In the genomic region with DNA sequence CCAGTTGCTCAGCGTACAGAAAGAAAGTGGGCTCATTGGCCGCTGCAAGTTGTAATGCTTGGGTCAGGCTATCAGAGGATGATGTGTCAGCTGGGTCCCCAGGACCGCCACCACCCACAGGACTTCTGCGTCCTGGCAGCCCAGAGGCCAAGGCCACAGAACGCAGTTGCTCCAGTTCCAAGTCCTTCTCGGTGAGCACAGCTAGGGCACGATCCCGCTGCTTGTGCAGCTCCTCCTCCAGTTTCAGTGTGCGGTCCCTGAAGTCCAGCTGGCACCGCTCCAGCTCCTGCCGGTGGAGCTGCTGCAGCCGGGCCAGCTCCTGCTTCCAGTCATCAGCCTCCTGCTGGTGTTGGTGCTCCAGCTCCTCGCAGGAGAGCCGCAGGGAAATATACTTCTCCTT, we compare ENCODE assay signal across 1 cellular context.
A peak's percentile ranks its signal among the peaks of the same experiment; 100 is the strongest.
TF ChIP-seq lines count a peak whose summit lies in the region.

No MANE protein-coding gene starts in this region.

TF ChIP-seq in HepG2, 621 proteins besides CTCF, POLR2A, EP300 and RAD21 (continued from another document and continues in another):
- TF ChIP-seq, protein P1, sequence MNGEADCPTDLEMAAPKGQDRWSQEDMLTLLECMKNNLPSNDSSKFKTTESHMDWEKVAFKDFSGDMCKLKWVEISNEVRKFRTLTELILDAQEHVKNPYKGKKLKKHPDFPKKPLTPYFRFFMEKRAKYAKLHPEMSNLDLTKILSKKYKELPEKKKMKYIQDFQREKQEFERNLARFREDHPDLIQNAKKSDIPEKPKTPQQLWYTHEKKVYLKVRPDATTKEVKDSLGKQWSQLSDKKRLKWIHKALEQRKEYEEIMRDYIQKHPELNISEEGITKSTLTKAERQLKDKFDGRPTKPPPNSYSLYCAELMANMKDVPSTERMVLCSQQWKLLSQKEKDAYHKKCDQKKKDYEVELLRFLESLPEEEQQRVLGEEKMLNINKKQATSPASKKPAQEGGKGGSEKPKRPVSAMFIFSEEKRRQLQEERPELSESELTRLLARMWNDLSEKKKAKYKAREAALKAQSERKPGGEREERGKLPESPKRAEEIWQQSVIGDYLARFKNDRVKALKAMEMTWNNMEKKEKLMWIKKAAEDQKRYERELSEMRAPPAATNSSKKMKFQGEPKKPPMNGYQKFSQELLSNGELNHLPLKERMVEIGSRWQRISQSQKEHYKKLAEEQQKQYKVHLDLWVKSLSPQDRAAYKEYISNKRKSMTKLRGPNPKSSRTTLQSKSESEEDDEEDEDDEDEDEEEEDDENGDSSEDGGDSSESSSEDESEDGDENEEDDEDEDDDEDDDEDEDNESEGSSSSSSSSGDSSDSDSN (CRISPR knock-in tag; IDR thresholded peaks at IDR 0.05), result peak; percentile 76
- TF ChIP-seq ZNF567 (CRISPR knock-in tag; IDR thresholded peaks at IDR 0.05; ENCODE audit: borderline replicate concordance), result no peak
- no peak for TF ChIP-seq MAFF (IDR thresholded peaks at IDR 0.05; ENCODE audit: low read depth, low read length)
- TF ChIP-seq ZFP36L1 (CRISPR knock-in tag; IDR thresholded peaks at IDR 0.05), result no peak
- TF ChIP-seq, protein P2, sequence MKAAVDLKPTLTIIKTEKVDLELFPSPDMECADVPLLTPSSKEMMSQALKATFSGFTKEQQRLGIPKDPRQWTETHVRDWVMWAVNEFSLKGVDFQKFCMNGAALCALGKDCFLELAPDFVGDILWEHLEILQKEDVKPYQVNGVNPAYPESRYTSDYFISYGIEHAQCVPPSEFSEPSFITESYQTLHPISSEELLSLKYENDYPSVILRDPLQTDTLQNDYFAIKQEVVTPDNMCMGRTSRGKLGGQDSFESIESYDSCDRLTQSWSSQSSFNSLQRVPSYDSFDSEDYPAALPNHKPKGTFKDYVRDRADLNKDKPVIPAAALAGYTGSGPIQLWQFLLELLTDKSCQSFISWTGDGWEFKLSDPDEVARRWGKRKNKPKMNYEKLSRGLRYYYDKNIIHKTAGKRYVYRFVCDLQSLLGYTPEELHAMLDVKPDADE (CRISPR knock-in tag; IDR thresholded peaks at IDR 0.05), result 0 out of 2 replicates have a peak, but pooled peaks have one; percentile 37
- TF ChIP-seq, protein P3, sequence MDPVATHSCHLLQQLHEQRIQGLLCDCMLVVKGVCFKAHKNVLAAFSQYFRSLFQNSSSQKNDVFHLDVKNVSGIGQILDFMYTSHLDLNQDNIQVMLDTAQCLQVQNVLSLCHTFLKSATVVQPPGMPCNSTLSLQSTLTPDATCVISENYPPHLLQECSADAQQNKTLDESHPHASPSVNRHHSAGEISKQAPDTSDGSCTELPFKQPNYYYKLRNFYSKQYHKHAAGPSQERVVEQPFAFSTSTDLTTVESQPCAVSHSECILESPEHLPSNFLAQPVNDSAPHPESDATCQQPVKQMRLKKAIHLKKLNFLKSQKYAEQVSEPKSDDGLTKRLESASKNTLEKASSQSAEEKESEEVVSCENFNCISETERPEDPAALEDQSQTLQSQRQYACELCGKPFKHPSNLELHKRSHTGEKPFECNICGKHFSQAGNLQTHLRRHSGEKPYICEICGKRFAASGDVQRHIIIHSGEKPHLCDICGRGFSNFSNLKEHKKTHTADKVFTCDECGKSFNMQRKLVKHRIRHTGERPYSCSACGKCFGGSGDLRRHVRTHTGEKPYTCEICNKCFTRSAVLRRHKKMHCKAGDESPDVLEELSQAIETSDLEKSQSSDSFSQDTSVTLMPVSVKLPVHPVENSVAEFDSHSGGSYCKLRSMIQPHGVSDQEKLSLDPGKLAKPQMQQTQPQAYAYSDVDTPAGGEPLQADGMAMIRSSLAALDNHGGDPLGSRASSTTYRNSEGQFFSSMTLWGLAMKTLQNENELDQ (CRISPR knock-in tag; IDR thresholded peaks at IDR 0.05; ENCODE audit: borderline replicate concordance), result no peak
- no peak for TF ChIP-seq ZNF75D (CRISPR knock-in tag; IDR thresholded peaks at IDR 0.05; ENCODE audit: borderline replicate concordance)
- TF ChIP-seq ZNF235 (CRISPR knock-in tag; IDR thresholded peaks at IDR 0.05; ENCODE audit: borderline replicate concordance), result no peak
- TF ChIP-seq, protein P4, sequence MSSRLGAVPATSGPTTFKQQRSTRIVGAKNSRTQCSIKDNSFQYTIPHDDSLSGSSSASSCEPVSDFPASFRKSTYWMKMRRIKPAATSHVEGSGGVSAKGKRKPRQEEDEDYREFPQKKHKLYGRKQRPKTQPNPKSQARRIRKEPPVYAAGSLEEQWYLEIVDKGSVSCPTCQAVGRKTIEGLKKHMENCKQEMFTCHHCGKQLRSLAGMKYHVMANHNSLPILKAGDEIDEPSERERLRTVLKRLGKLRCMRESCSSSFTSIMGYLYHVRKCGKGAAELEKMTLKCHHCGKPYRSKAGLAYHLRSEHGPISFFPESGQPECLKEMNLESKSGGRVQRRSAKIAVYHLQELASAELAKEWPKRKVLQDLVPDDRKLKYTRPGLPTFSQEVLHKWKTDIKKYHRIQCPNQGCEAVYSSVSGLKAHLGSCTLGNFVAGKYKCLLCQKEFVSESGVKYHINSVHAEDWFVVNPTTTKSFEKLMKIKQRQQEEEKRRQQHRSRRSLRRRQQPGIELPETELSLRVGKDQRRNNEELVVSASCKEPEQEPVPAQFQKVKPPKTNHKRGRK (CRISPR knock-in tag; IDR thresholded peaks at IDR 0.05), result no peak
- TF ChIP-seq MXD4 (CRISPR knock-in tag; IDR thresholded peaks at IDR 0.05), result no peak
- peak; percentile 74; the same call in 1 of the 2 replicates for TF ChIP-seq ZMYM3 (CRISPR knock-in tag; IDR thresholded peaks at IDR 0.05)
- TF ChIP-seq PAF1 (CRISPR knock-in tag; IDR thresholded peaks at IDR 0.05), result no peak
- 0 out of 2 replicates have a peak, but pooled peaks have one; percentile 31 for TF ChIP-seq ZFY (CRISPR knock-in tag; IDR thresholded peaks at IDR 0.05)
- 0 out of 2 replicates have a peak, but pooled peaks have one; percentile 27 for TF ChIP-seq PHF20 (CRISPR knock-in tag; IDR thresholded peaks at IDR 0.05)
- TF ChIP-seq, protein P5, sequence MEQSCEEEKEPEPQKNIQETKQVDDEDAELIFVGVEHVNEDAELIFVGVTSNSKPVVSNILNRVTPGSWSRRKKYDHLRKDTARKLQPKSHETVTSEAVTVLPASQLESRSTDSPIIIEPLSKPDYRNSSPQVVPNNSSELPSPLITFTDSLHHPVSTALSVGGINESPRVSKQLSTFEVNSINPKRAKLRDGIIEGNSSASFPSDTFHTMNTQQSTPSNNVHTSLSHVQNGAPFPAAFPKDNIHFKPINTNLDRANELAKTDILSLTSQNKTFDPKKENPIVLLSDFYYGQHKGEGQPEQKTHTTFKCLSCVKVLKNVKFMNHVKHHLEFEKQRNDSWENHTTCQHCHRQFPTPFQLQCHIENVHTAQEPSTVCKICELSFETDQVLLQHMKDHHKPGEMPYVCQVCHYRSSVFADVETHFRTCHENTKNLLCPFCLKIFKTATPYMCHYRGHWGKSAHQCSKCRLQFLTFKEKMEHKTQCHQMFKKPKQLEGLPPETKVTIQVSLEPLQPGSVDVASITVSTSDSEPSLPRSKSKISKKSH (CRISPR knock-in tag; IDR thresholded peaks at IDR 0.05; ENCODE audit: borderline replicate concordance), result peak; percentile 38; the same call in 1 of the 2 replicates
- no peak for TF ChIP-seq ZNF260 (CRISPR knock-in tag; IDR thresholded peaks at IDR 0.05; ENCODE audit: borderline replicate concordance, low read depth)
- TF ChIP-seq ZNF124 (CRISPR knock-in tag; IDR thresholded peaks at IDR 0.05), result peak; percentile 66; the same call in 1 of the 2 replicates
- TF ChIP-seq ZNF441 (CRISPR knock-in tag; IDR thresholded peaks at IDR 0.05; ENCODE audit: borderline replicate concordance), result no peak
- TF ChIP-seq, protein P6, sequence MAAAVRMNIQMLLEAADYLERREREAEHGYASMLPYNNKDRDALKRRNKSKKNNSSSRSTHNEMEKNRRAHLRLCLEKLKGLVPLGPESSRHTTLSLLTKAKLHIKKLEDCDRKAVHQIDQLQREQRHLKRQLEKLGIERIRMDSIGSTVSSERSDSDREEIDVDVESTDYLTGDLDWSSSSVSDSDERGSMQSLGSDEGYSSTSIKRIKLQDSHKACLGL (CRISPR knock-in tag; IDR thresholded peaks at IDR 0.05), result no peak
- TF ChIP-seq, protein P7, sequence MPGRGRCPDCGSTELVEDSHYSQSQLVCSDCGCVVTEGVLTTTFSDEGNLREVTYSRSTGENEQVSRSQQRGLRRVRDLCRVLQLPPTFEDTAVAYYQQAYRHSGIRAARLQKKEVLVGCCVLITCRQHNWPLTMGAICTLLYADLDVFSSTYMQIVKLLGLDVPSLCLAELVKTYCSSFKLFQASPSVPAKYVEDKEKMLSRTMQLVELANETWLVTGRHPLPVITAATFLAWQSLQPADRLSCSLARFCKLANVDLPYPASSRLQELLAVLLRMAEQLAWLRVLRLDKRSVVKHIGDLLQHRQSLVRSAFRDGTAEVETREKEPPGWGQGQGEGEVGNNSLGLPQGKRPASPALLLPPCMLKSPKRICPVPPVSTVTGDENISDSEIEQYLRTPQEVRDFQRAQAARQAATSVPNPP (CRISPR knock-in tag; IDR thresholded peaks at IDR 0.05), result no peak
- TF ChIP-seq, protein P8, sequence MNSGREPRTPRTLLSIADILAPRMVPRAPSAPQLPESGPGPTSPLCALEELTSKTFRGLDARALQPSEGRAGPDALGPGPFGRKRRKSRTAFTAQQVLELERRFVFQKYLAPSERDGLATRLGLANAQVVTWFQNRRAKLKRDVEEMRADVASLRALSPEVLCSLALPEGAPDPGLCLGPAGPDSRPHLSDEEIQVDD (CRISPR knock-in tag; IDR thresholded peaks at IDR 0.05; ENCODE audit: borderline replicate concordance), result no peak
- TF ChIP-seq GATAD1 (CRISPR knock-in tag; IDR thresholded peaks at IDR 0.05), result peak; percentile 22; the same call in 1 of the 2 replicates
- TF ChIP-seq ZZZ3 (CRISPR knock-in tag; IDR thresholded peaks at IDR 0.05; ENCODE audit: borderline replicate concordance), result no peak
- no peak for TF ChIP-seq ZFAT (CRISPR knock-in tag; conservative IDR thresholded peaks at IDR 0.05)
- TF ChIP-seq, protein P9, sequence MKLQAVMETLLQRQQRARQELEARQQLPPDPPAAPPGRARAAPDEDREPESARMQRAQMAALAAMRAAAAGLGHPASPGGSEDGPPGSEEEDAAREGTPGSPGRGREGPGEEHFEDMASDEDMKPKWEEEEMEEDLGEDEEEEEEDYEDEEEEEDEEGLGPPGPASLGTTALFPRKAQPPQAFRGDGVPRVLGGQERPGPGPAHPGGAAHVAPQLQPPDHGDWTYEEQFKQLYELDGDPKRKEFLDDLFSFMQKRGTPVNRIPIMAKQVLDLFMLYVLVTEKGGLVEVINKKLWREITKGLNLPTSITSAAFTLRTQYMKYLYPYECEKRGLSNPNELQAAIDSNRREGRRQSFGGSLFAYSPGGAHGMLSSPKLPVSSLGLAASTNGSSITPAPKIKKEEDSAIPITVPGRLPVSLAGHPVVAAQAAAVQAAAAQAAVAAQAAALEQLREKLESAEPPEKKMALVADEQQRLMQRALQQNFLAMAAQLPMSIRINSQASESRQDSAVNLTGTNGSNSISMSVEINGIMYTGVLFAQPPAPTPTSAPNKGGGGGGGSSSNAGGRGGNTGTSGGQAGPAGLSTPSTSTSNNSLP (IDR thresholded peaks at IDR 0.05; ENCODE audit: low read depth, low read length), result no peak
- TF ChIP-seq, protein P10, sequence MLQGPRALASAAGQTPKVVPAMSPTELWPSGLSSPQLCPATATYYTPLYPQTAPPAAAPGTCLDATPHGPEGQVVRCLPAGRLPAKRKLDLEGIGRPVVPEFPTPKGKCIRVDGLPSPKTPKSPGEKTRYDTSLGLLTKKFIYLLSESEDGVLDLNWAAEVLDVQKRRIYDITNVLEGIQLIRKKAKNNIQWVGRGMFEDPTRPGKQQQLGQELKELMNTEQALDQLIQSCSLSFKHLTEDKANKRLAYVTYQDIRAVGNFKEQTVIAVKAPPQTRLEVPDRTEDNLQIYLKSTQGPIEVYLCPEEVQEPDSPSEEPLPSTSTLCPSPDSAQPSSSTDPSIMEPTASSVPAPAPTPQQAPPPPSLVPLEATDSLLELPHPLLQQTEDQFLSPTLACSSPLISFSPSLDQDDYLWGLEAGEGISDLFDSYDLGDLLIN (CRISPR knock-in tag; IDR thresholded peaks at IDR 0.05; ENCODE audit: borderline replicate concordance), result no peak
- TF ChIP-seq HDAC6 (IDR thresholded peaks at IDR 0.05; ENCODE audit: low read depth, low read length), result no peak
- no peak for TF ChIP-seq ZNF12 (CRISPR knock-in tag; IDR thresholded peaks at IDR 0.05)
- peak; percentile 24; the same call in 1 of the 2 replicates for TF ChIP-seq FOXA3 (CRISPR knock-in tag; IDR thresholded peaks at IDR 0.05)
- no peak for TF ChIP-seq KLF6 (CRISPR knock-in tag; IDR thresholded peaks at IDR 0.05)
- TF ChIP-seq ZNF232 (CRISPR knock-in tag; IDR thresholded peaks at IDR 0.05; ENCODE audit: borderline replicate concordance), result no peak
- TF ChIP-seq, protein P11, sequence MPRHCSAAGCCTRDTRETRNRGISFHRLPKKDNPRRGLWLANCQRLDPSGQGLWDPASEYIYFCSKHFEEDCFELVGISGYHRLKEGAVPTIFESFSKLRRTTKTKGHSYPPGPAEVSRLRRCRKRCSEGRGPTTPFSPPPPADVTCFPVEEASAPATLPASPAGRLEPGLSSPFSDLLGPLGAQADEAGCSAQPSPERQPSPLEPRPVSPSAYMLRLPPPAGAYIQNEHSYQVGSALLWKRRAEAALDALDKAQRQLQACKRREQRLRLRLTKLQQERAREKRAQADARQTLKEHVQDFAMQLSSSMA (CRISPR knock-in tag; IDR thresholded peaks at IDR 0.05), result no peak
- TF ChIP-seq, protein P12, sequence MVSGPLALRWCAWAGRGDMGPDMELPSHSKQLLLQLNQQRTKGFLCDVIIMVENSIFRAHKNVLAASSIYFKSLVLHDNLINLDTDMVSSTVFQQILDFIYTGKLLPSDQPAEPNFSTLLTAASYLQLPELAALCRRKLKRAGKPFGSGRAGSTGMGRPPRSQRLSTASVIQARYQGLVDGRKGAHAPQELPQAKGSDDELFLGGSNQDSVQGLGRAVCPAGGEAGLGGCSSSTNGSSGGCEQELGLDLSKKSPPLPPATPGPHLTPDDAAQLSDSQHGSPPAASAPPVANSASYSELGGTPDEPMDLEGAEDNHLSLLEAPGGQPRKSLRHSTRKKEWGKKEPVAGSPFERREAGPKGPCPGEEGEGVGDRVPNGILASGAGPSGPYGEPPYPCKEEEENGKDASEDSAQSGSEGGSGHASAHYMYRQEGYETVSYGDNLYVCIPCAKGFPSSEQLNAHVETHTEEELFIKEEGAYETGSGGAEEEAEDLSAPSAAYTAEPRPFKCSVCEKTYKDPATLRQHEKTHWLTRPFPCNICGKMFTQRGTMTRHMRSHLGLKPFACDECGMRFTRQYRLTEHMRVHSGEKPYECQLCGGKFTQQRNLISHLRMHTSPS (CRISPR knock-in tag; IDR thresholded peaks at IDR 0.05; ENCODE audit: low read depth), result peak; percentile 45; the same call in 1 of the 2 replicates
- TF ChIP-seq, protein P13, sequence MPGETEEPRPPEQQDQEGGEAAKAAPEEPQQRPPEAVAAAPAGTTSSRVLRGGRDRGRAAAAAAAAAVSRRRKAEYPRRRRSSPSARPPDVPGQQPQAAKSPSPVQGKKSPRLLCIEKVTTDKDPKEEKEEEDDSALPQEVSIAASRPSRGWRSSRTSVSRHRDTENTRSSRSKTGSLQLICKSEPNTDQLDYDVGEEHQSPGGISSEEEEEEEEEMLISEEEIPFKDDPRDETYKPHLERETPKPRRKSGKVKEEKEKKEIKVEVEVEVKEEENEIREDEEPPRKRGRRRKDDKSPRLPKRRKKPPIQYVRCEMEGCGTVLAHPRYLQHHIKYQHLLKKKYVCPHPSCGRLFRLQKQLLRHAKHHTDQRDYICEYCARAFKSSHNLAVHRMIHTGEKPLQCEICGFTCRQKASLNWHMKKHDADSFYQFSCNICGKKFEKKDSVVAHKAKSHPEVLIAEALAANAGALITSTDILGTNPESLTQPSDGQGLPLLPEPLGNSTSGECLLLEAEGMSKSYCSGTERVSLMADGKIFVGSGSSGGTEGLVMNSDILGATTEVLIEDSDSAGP (CRISPR knock-in tag; IDR thresholded peaks at IDR 0.05; ENCODE audit: borderline replicate concordance), result peak; percentile 57; the same call in 1 of the 2 replicates
- no peak for TF ChIP-seq SP4 (CRISPR knock-in tag; IDR thresholded peaks at IDR 0.05)
- TF ChIP-seq POLR2G (IDR thresholded peaks at IDR 0.05; ENCODE audit: low read depth, low read length), result no peak
